Comparison of ENCODE assay signal across 17 cellular contexts in the genomic region with DNA sequence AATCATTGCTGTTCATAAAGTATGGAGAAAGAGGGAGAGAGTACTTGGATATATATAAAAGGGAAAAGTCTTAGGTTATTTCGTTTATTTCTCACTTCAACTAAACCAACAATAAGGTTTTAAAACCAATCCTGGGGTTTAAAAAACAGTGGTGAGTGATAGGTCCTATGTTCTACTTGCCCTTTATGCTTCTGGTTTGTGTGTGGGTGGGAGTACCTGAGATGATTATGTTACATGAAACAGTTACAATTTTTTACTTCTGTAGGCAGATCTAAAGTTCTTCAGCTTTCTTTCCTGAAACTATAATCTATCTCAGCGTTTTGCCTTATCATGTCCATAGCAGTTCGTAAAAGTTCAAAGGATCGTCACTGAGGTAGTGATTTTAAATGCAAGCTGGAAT. TPM values are rescaled to one million over a fixed set of nuclear protein-coding genes. Genes with fewer than 3 reads are reported as not detected.
A peak's percentile ranks its signal among the peaks of the same experiment; 100 is the strongest.
DNase-seq lines count a peak whose midpoint lies in the region; FAIRE-seq and TF ChIP-seq lines count a peak whose summit lies in the region.
"Had no signal": no experiment of that assay in that cellular context is flagged by ENCODE, and none has a peak within 500 bp of the region (broad histone marks: within the 10 kb centered on the region; RNA-seq: fewer than 3 reads in every experiment).

No MANE protein-coding gene starts in this region.

- peak; percentile 77 for FAIRE-seq in GM12892 (lab: Jason Lieb, UNC)
- FAIRE-seq: A549, HepG2 had no signal

- no peaks in the 10 kb centered on the region for H3K9me3 Mint-ChIP-seq in activated T-cell treated with anti-CD3 and anti-CD28 coated beads, Interleukin-2, amount 50 U/mL, for 24 hours
- H3K9me3 Mint-ChIP-seq in activated naive CD8-positive, alpha-beta T cell treated with anti-CD3 and anti-CD28 coated beads for 36 hours, result no peaks in the 10 kb centered on the region
- H3K9me3 Mint-ChIP-seq in stimulated activated naive CD8-positive, alpha-beta T cell treated with anti-CD3 and anti-CD28 coated beads, Interleukin-15, Interleukin-2, amounts not matched to agents 100 ng/mL and 50 ng/mL, for 24 hours, result no peaks in the 10 kb centered on the region

- no peak for TF ChIP-seq POLR2A in GM12892 (IDR thresholded peaks at IDR 0.05; ENCODE audit: low read depth, low read length)

- peaks cover 31% of the 10 kb centered on the region for H3K4me1 Mint-ChIP-seq in activated T-cell treated with anti-CD3 and anti-CD28 coated beads, Interleukin-2, amount 50 U/mL, for 24 hours (ENCODE audit: low read depth)
- peaks cover 14% of the 10 kb centered on the region for H3K4me1 Mint-ChIP-seq in activated naive CD8-positive, alpha-beta T cell treated with anti-CD3 and anti-CD28 coated beads for 36 hours
- H3K4me1 Mint-ChIP-seq in stimulated activated naive CD8-positive, alpha-beta T cell treated with anti-CD3 and anti-CD28 coated beads, Interleukin-15, Interleukin-2, amounts not matched to agents 100 ng/mL and 50 ng/mL, for 24 hours (ENCODE audit: low read depth), result peaks cover 32% of the 10 kb centered on the region

- no peaks in the 10 kb centered on the region for H3K27me3 Mint-ChIP-seq in activated T-cell treated with anti-CD3 and anti-CD28 coated beads, Interleukin-2, amount 50 U/mL, for 24 hours
- no peaks in the 10 kb centered on the region for H3K27me3 Mint-ChIP-seq in activated naive CD8-positive, alpha-beta T cell treated with anti-CD3 and anti-CD28 coated beads for 36 hours
- H3K27me3 Mint-ChIP-seq in stimulated activated naive CD8-positive, alpha-beta T cell treated with anti-CD3 and anti-CD28 coated beads, Interleukin-15, Interleukin-2, amounts not matched to agents 100 ng/mL and 50 ng/mL, for 24 hours, result no peaks in the 10 kb centered on the region
- H3K27me3 Mint-ChIP-seq: CD8-positive, alpha-beta memory T cell had no signal

- DNase-seq in activated T-cell treated with anti-CD3 and anti-CD28 coated beads, Interleukin-2, amount 50 U/mL, for 24 hours, result no peak
- no peak for DNase-seq in activated T-cell treated with anti-CD3 and anti-CD28 coated beads, Interleukin-2, amount 50 U/mL, for 48 hours
- DNase-seq in GM12892 (ENCODE audit: insufficient read length) (no peak), NCI-H446 (lab: John Stamatoyannopoulos, UW) (no peak), hypothalamus (lab: John Stamatoyannopoulos, UW) (no peak)
- DNase-seq in activated naive CD8-positive, alpha-beta T cell treated with anti-CD3 and anti-CD28 coated beads for 36 hours, result no peak
- DNase-seq: CD8-positive, alpha-beta memory T cell; DMS53; EL; H7; KBM-7; NCI-H1105; NCI-H1694; NCI-H2081 treated with DMSO at 0.1 percent for 48 hours had no signal

- H3K27ac Mint-ChIP-seq in activated T-cell treated with anti-CD3 and anti-CD28 coated beads, Interleukin-2, amount 50 U/mL, for 24 hours, result peak overlapping the region; percentile 69
- H3K27ac Mint-ChIP-seq in activated naive CD8-positive, alpha-beta T cell treated with anti-CD3 and anti-CD28 coated beads for 36 hours, result peak overlapping the region; percentile 1
- peak overlapping the region; percentile 19 for H3K27ac Mint-ChIP-seq in stimulated activated naive CD8-positive, alpha-beta T cell treated with anti-CD3 and anti-CD28 coated beads, Interleukin-15, Interleukin-2, amounts not matched to agents 100 ng/mL and 50 ng/mL, for 24 hours

- H3K36me3 Mint-ChIP-seq in activated T-cell treated with anti-CD3 and anti-CD28 coated beads, Interleukin-2, amount 50 U/mL, for 24 hours (ENCODE audit: low read depth), result peaks cover 52% of the 10 kb centered on the region
- H3K36me3 Mint-ChIP-seq in activated naive CD8-positive, alpha-beta T cell treated with anti-CD3 and anti-CD28 coated beads for 36 hours, result peaks cover 25% of the 10 kb centered on the region
- peaks cover 53% of the 10 kb centered on the region for H3K36me3 Mint-ChIP-seq in stimulated activated naive CD8-positive, alpha-beta T cell treated with anti-CD3 and anti-CD28 coated beads, Interleukin-15, Interleukin-2, amounts not matched to agents 100 ng/mL and 50 ng/mL, for 24 hours (ENCODE audit: low read depth)

- peak overlapping the region; percentile 23 for H3K4me3 Mint-ChIP-seq in activated T-cell treated with anti-CD3 and anti-CD28 coated beads, Interleukin-2, amount 50 U/mL, for 24 hours
- no peak overlapping the region for H3K4me3 Mint-ChIP-seq in activated naive CD8-positive, alpha-beta T cell treated with anti-CD3 and anti-CD28 coated beads for 36 hours
- no peak overlapping the region for H3K4me3 Mint-ChIP-seq in stimulated activated naive CD8-positive, alpha-beta T cell treated with anti-CD3 and anti-CD28 coated beads, Interleukin-15, Interleukin-2, amounts not matched to agents 100 ng/mL and 50 ng/mL, for 24 hours
- H3K4me3 Mint-ChIP-seq: CD8-positive, alpha-beta memory T cell had no signal

RNA-seq across cellular contexts. Expression of a gene that starts 49.2 kb away (rescaled TPM):
- polyA plus RNA-seq in GM12892 (2012; ENCODE audit: missing spikeins), result 16.2 TPM
- 10 to 100 TPM; 27.4 to 33.4 TPM for total RNA-seq in activated naive CD8-positive, alpha-beta T cell treated with anti-CD3 and anti-CD28 coated beads for 36 hours

Comparison
In these comparisons a context has a peak if more than half of its experiments do, and no peak if none do; other contexts are left out.
1. H3K27ac Mint-ChIP-seq: peak in every context shown above with its lines; median percentile 69 in activated T-cell treated with anti-CD3 and anti-CD28 coated beads, Interleukin-2, amount 50 U/mL, for 24 hours; 19 in stimulated activated naive CD8-positive, alpha-beta T cell treated with anti-CD3 and anti-CD28 coated beads, Interleukin-15, Interleukin-2, amounts not matched to agents 100 ng/mL and 50 ng/mL, for 24 hours; 1 in activated naive CD8-positive, alpha-beta T cell treated with anti-CD3 and anti-CD28 coated beads for 36 hours.